In genomic region chr19:1017906-1018305, GRCh38 we compare ENCODE assay signal across 10 cellular contexts. TPM values are rescaled to one million over a fixed set of nuclear protein-coding genes. Genes with fewer than 3 reads are reported as not detected.
DNase-seq lines count a peak whose midpoint lies in the region; ATAC-seq and TF ChIP-seq lines count a peak whose summit lies in the region.
"Had no signal": no experiment of that assay in that cellular context is flagged by ENCODE, and none has a peak within 500 bp of the region (broad histone marks: within the 10 kb centered on the region; RNA-seq: fewer than 3 reads in every experiment).

No MANE protein-coding gene starts in this region.

- H3K27ac Mint-ChIP-seq in endodermal cell: peak overlapping the region; percentile 72

- no peaks in the 10 kb centered on the region for H3K27me3 ChIP-seq in endodermal cell (ENCODE audit: control insufficient read depth, insufficient read depth, low read length, poor library complexity, severe bottlenecking)

- POLR2A ChIA-PET in OCI-LY7 (lab: Charles Lee): interaction anchor here (0.6 kb wide), 1 partner anchor 15 kb away, joined by 3 read pairs; no protein-coding TSS in a partner anchor

- no peak overlapping the region for H3K27ac ChIP-seq in OCI-LY7 (ENCODE audit: low read depth, low read length, poor library complexity, severe bottlenecking)
- H3K27ac ChIP-seq in endodermal cell (ENCODE audit: low read depth, low read length): no peak overlapping the region
- H3K27ac ChIP-seq in skin epidermis: peak overlapping the region in 13 of 21 experiments; percentile 15 to 96 (median 65)

- DNase-seq in GM12864 (ENCODE audit: low read depth): no peak
- no peak for DNase-seq in OCI-LY7 (ENCODE audit: low spot score)
- no peak for DNase-seq in endodermal cell
- DNase-seq in left colon: no peak
- DNase-seq in NCI-H82 treated with DMSO at 0.1 percent for 48 hours (lab: John Stamatoyannopoulos, UW; ENCODE audit: unreplicated experiment): no peak
- DNase-seq: head of caudate nucleus had no signal

- intact Hi-C loops in OCI-LY7 (cut with micrococcal nuclease; ENCODE audit: unreplicated experiment) (no loop called here), left colon (cut with DNase I, micrococcal nuclease) (no loop called here)

- CTCF ChIA-PET in OCI-LY7 (lab: Charles Lee; ENCODE audit: unreplicated experiment): no interaction called here

- peak overlapping the region; percentile 94 for H3K4me2 ChIP-seq in OCI-LY7 (ENCODE audit: low read length)

- peaks cover 48% of the 10 kb centered on the region for H3K4me1 ChIP-seq in OCI-LY7 (ENCODE audit: insufficient read depth, low read length, poor library complexity, severe bottlenecking)
- peaks cover 13% of the 10 kb centered on the region for H3K4me1 ChIP-seq in endodermal cell (ENCODE audit: control insufficient read depth, insufficient read depth, low read length)

- H3K79me2 ChIP-seq in OCI-LY7 (ENCODE audit: insufficient read depth, low read depth, low read length): peaks cover 62% of the 10 kb centered on the region

- H3K4me3 Mint-ChIP-seq in endodermal cell: no peak overlapping the region

- peaks cover 7% of the 10 kb centered on the region for H3K4me1 Mint-ChIP-seq in endodermal cell

- H3K36me3 ChIP-seq in OCI-LY7 (ENCODE audit: insufficient read depth, low read length): peaks cover 66% of the 10 kb centered on the region
- H3K36me3 ChIP-seq in endodermal cell (ENCODE audit: control insufficient read depth, insufficient read depth, low read length): peaks cover 15% of the 10 kb centered on the region

- no peak for TF ChIP-seq CTCF in GM12864 (IDR thresholded peaks at IDR 0.05; ENCODE audit: low read depth, low read length, missing control alignments)
- no peak for TF ChIP-seq CTCF in OCI-LY7 (conservative IDR thresholded peaks at IDR 0.05; ENCODE audit: low read length)
- no peak for TF ChIP-seq CTCF in endodermal cell (conservative IDR thresholded peaks at IDR 0.05)

- no peak overlapping the region for H2AFZ ChIP-seq in OCI-LY7 (ENCODE audit: low read length)

- ATAC-seq in GM21447 (IDR thresholded peaks at IDR 0.05; ENCODE audit: unreplicated experiment) (no peak), left colon (no peak)

- peaks cover 10% of the 10 kb centered on the region for H4K20me1 ChIP-seq in OCI-LY7 (ENCODE audit: insufficient read depth, low read length)

- no peaks in the 10 kb centered on the region for H3K36me3 Mint-ChIP-seq in endodermal cell (ENCODE audit: low read depth)

- H3K4me3 ChIP-seq in GM12864 (ENCODE audit: low read depth, low read length) (peak overlapping the region; percentile 91), OCI-LY7 (ENCODE audit: low read depth, low read length, poor library complexity, severe bottlenecking) (peak overlapping the region; percentile 15), endodermal cell (ENCODE audit: low read length) (no peak overlapping the region), skin epidermis (no peak overlapping the region)

- H3K27me3 Mint-ChIP-seq in endodermal cell (ENCODE audit: insufficient read depth): peaks cover 1% of the 10 kb centered on the region

- H3K9me2 ChIP-seq in OCI-LY7 (ENCODE audit: insufficient read depth, low read length): no peaks in the 10 kb centered on the region

- no peak overlapping the region for H3K9ac ChIP-seq in endodermal cell (ENCODE audit: extremely low read depth, low read length, poor library complexity, severe bottlenecking)

- H3K9me3 ChIP-seq in OCI-LY7 (ENCODE audit: low read length): no peaks in the 10 kb centered on the region
- H3K9me3 ChIP-seq in endodermal cell (ENCODE audit: control insufficient read depth, low read length): no peaks in the 10 kb centered on the region

- BruUV-seq in OCI-LY7 (replicated peaks; lab: Mats Ljungman, UMichigan): no TSS peak

- no peaks in the 10 kb centered on the region for H3K9me3 Mint-ChIP-seq in endodermal cell

- WGBS in endodermal cell (ENCODE audit: insufficient coverage in 1 of 2, insufficient read length in 1 of 2), 2 experiments: 92 to 99% methylated on average over 7 to 9 of the region's 9 CpGs

RNA-seq across cellular contexts. Expression of gene TMEM259, which starts 3.0 kb away (rescaled TPM):
- 131 and 169 TPM in 2 replicates for total RNA-seq in OCI-LY7 (2014; rRNA removed; shearing (Covaris generic))
- total RNA-seq in OCI-LY7 (2022): 195 and 204 TPM in 2 replicates
- total RNA-seq in endodermal cell: 100 to 1,000 TPM; 157 to 176 TPM
- 146 TPM for polyA plus RNA-seq in endodermal cell (2013, experiment 1 of 2)
- 122 TPM for polyA plus RNA-seq in endodermal cell (2013, experiment 2 of 2)
- 100 to 1,000 TPM; 185 to 224 TPM for total RNA-seq in left colon

RNA-seq across cellular contexts. Expression of gene RNU6-2, which starts 3.4 kb away (rescaled TPM):
- total RNA-seq in OCI-LY7 (2014; rRNA removed; shearing (Covaris generic)): not detected in 2 replicates
- total RNA-seq in OCI-LY7 (2022) (not detected in 2 replicates), endodermal cell (not detected), left colon (not detected)
- under 0.01 TPM for polyA plus RNA-seq in endodermal cell (2013, experiment 1 of 2)
- polyA plus RNA-seq in endodermal cell (2013, experiment 2 of 2): under 0.01 TPM
- total RNA-seq: SK-MEL-5, subcutaneous adipose tissue had no signal

RNA-seq across cellular contexts. Expression of gene CNN2, which starts 8.5 kb away (rescaled TPM):
- 51.5 and 73.7 TPM in 2 replicates for total RNA-seq in OCI-LY7 (2014; rRNA removed; shearing (Covaris generic))
- total RNA-seq in OCI-LY7 (2022) (126 and 127 TPM in 2 replicates), endodermal cell (100 to 1,000 TPM; 426 to 469 TPM), left colon (100 to 1,000 TPM in 1 of 2 donors, 10 to 100 TPM in 1; 76.6 to 106 TPM)
- 225 TPM for polyA plus RNA-seq in endodermal cell (2013, experiment 1 of 2)
- 200 TPM for polyA plus RNA-seq in endodermal cell (2013, experiment 2 of 2)

RNA-seq across cellular contexts. Expression of gene GRIN3B, which starts 17.7 kb away (rescaled TPM):
- total RNA-seq in OCI-LY7 (2014; rRNA removed; shearing (Covaris generic)): 0.05 TPM in 1 of 2 replicates, not detected in the other
- not detected in 2 replicates for total RNA-seq in OCI-LY7 (2022)
- 1 to 10 TPM; 2.0 TPM for total RNA-seq in endodermal cell
- polyA plus RNA-seq in endodermal cell (2013, experiment 1 of 2): 0.85 TPM
- 0.50 TPM for polyA plus RNA-seq in endodermal cell (2013, experiment 2 of 2)
- total RNA-seq in left colon: not detected
- total RNA-seq: subcutaneous adipose tissue had no signal

RNA-seq across cellular contexts. Expression of gene ABCA7, which starts 22.0 kb away (rescaled TPM):
- total RNA-seq in OCI-LY7 (2014; rRNA removed; shearing (Covaris generic)): 22.5 and 43.3 TPM in 2 replicates
- total RNA-seq in OCI-LY7 (2022) (66.6 and 74.4 TPM in 2 replicates), endodermal cell (10 to 100 TPM; 67.2 to 68.7 TPM), left colon (10 to 100 TPM; 23.3 to 35.1 TPM)
- polyA plus RNA-seq in endodermal cell (2013, experiment 1 of 2): 16.2 TPM
- polyA plus RNA-seq in endodermal cell (2013, experiment 2 of 2): 16.2 TPM

Comparison
In these comparisons a context has a peak if more than half of its experiments do, and no peak if none do; other contexts are left out.
1. H3K4me3 ChIP-seq: peak in GM12864 (single experiment) and OCI-LY7 (single experiment); none in endodermal cell (single experiment) and skin epidermis (0 of 7).
2. H3K27ac ChIP-seq: peak in skin epidermis (13 of 21); none in OCI-LY7 (single experiment) and endodermal cell (single experiment).